In the genomic region with DNA sequence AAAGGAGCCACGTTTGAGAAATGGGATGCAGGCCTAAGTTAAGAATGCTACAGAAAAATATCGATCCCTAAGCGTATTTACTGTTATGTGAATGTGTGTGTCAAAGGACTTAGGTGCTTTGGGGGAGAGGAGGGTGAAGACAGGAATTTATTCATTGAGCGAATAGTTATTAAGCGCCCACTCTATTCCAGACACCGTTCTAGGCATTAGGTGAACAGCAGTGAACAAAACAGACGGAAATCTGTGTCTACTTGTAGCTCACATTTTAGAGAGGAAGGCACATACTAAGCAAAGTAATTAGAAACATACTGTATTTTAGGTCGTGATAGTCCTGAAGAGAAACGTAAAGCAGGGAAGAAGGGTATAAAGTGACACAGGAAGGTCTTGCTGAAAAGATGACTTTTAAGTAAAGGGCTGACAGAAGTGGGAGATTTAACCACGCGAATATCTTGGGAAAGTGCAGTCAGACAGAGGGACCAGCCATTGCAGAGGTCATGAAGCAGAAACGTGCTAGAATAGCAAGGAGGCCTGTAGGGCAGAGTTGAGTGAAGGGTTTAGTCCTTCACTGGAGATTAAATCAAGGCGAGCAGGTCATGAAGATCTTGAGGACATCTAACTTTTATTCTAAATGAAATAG, we compare ENCODE assay signal across 9 cellular contexts. TPM values are rescaled to one million over a fixed set of nuclear protein-coding genes. Genes with fewer than 3 reads are reported as not detected.
DNase-seq lines count a peak whose midpoint lies in the region; ATAC-seq, FAIRE-seq and TF ChIP-seq lines count a peak whose summit lies in the region.
"Had no signal": no experiment of that assay in that cellular context is flagged by ENCODE, and none has a peak within 500 bp of the region (broad histone marks: within the 10 kb centered on the region; RNA-seq: fewer than 3 reads in every experiment).

No MANE protein-coding gene starts in this region.

- H3K4me3 ChIP-seq in GM12865 (ENCODE audit: low read depth, low read length) = peak overlapping the region; percentile 100
- H3K4me3 ChIP-seq in astrocyte (ENCODE audit: insufficient read depth, low read depth, low read length) = peak overlapping the region; percentile 92
- H3K4me3 ChIP-seq in mesenchymal stem cell (ENCODE audit: insufficient read depth in 1 of 2, low read depth in 1 of 2, low read length in 2 of 2) = peak overlapping the region; percentile 76 to 99

- H2BK120ac ChIP-seq in mesenchymal stem cell (ENCODE audit: low read depth, low read length) = peak overlapping the region; percentile 71

- H3K9ac ChIP-seq in astrocyte (ENCODE audit: low read length) (peak overlapping the region; percentile 97), mesenchymal stem cell (ENCODE audit: low read length) (peak overlapping the region; percentile 99)

- H3K9me3 ChIP-seq in astrocyte (ENCODE audit: insufficient read depth, low read depth, low read length) (no peaks in the 10 kb centered on the region), mesenchymal stem cell (ENCODE audit: control insufficient read depth, low read length) (no peaks in the 10 kb centered on the region)

- peaks cover 20% of the 10 kb centered on the region for H3K4me1 Mint-ChIP-seq in astrocyte (ENCODE audit: low read depth, unreplicated experiment)
- peaks cover 51% of the 10 kb centered on the region for H3K4me1 Mint-ChIP-seq in activated T-cell treated with anti-CD3 and anti-CD28 coated beads, Interleukin-2, amount 50 U/mL, for 24 hours (ENCODE audit: low read depth)

- H4K8ac ChIP-seq in mesenchymal stem cell (ENCODE audit: low read length) = peak overlapping the region; percentile 84

- no peak overlapping the region for H3K27ac Mint-ChIP-seq in astrocyte (ENCODE audit: unreplicated experiment)
- no peak overlapping the region for H3K27ac Mint-ChIP-seq in activated T-cell treated with anti-CD3 and anti-CD28 coated beads, Interleukin-2, amount 50 U/mL, for 24 hours

- peaks cover 2% of the 10 kb centered on the region for H3K36me3 Mint-ChIP-seq in astrocyte (ENCODE audit: low read depth, unreplicated experiment)
- H3K36me3 Mint-ChIP-seq in activated T-cell treated with anti-CD3 and anti-CD28 coated beads, Interleukin-2, amount 50 U/mL, for 24 hours (ENCODE audit: low read depth) = peaks cover 44% of the 10 kb centered on the region

- no peaks in the 10 kb centered on the region for H3K9me3 Mint-ChIP-seq in astrocyte (ENCODE audit: unreplicated experiment)
- H3K9me3 Mint-ChIP-seq in activated T-cell treated with anti-CD3 and anti-CD28 coated beads, Interleukin-2, amount 50 U/mL, for 24 hours = no peaks in the 10 kb centered on the region

- TF ChIP-seq CTCF in GM12865 (IDR thresholded peaks at IDR 0.05; ENCODE audit: insufficient read depth, low read depth, low read length, missing control alignments) = no peak
- no peak for TF ChIP-seq CTCF in astrocyte (IDR thresholded peaks at IDR 0.05; ENCODE audit: insufficient read depth, low read depth, low read length)

- no peak overlapping the region for H2BK15ac ChIP-seq in mesenchymal stem cell (ENCODE audit: low read depth, poor library complexity, severe bottlenecking)

- no peak for FAIRE-seq in astrocyte (lab: Jason Lieb, UNC)

- H3K36me3 ChIP-seq in astrocyte (ENCODE audit: insufficient read depth, low read length) = no peaks in the 10 kb centered on the region
- peaks cover 2 to 9% of the 10 kb centered on the region in 2 experiments for H3K36me3 ChIP-seq in mesenchymal stem cell (ENCODE audit: control insufficient read depth in 1 of 2, insufficient read depth in 2 of 2, low read depth in 1 of 2, low read length in 2 of 2)

- DNase-seq in GM12865 (ENCODE audit: low read depth) (peak; percentile 8), astrocyte (ENCODE audit: low read depth) (no peak), mesenchymal stem cell (peak; percentile 41), NCI-H1048 (lab: John Stamatoyannopoulos, UW) (no peak), NCI-H2107 treated with DMSO at 0.1 percent for 48 hours (lab: John Stamatoyannopoulos, UW; ENCODE audit: unreplicated experiment) (no peak), DMS153 (lab: John Stamatoyannopoulos, UW) (no peak)
- DNase-seq in activated T-cell treated with anti-CD3 and anti-CD28 coated beads, Interleukin-2, amount 50 U/mL, for 24 hours = no peak

- no peaks in the 10 kb centered on the region for H4K20me1 ChIP-seq in astrocyte (ENCODE audit: insufficient read depth, low read length)

- 9% methylated on average over 13 of the region's 13 CpGs for WGBS in mesenchymal stem cell

- H3K27me3 ChIP-seq in astrocyte (ENCODE audit: insufficient read depth, low read length) = no peaks in the 10 kb centered on the region
- no peaks in the 10 kb centered on the region for H3K27me3 ChIP-seq in mesenchymal stem cell (ENCODE audit: control insufficient read depth in 1 of 2, insufficient read depth in 1 of 2, low read length in 2 of 2)

- peak overlapping the region; percentile 99 for H3K27ac ChIP-seq in astrocyte (ENCODE audit: low read depth, low read length)
- peak overlapping the region; percentile 87 for H3K27ac ChIP-seq in mesenchymal stem cell (ENCODE audit: low read length, poor library complexity, severe bottlenecking)

- no peak overlapping the region for H3K4me3 Mint-ChIP-seq in astrocyte (ENCODE audit: unreplicated experiment)
- no peak overlapping the region for H3K4me3 Mint-ChIP-seq in activated T-cell treated with anti-CD3 and anti-CD28 coated beads, Interleukin-2, amount 50 U/mL, for 24 hours

- H3K4me1 ChIP-seq in astrocyte (ENCODE audit: insufficient read depth, low read length) (peaks cover 25% of the 10 kb centered on the region), mesenchymal stem cell (ENCODE audit: control insufficient read depth, insufficient read depth, low read depth, low read length) (peaks cover 1% of the 10 kb centered on the region)

- H3K79me1 ChIP-seq in mesenchymal stem cell (replicated peaks; ENCODE audit: low read length, poor library complexity, severe bottlenecking) = peaks cover 2% of the 10 kb centered on the region

- peak overlapping the region; percentile 93 for H3K4me2 ChIP-seq in astrocyte (ENCODE audit: low read length)
- peak overlapping the region; percentile 90 for H3K4me2 ChIP-seq in mesenchymal stem cell (ENCODE audit: low read length, poor library complexity, severe bottlenecking)

- no peak overlapping the region for H2BK5ac ChIP-seq in mesenchymal stem cell (ENCODE audit: low read depth, low read length, poor library complexity, severe bottlenecking)

- no peak overlapping the region for H2AK5ac ChIP-seq in mesenchymal stem cell (ENCODE audit: low read length, severe bottlenecking)

- peak overlapping the region; percentile 72 for H2AFZ ChIP-seq in astrocyte (ENCODE audit: low read depth, low read length)
- peak overlapping the region; percentile 65 for H2AFZ ChIP-seq in mesenchymal stem cell (ENCODE audit: low read depth, low read length)

- H3K14ac ChIP-seq in mesenchymal stem cell (ENCODE audit: low read length in 2 of 2) = no peak overlapping the region

- H4K91ac ChIP-seq in mesenchymal stem cell (ENCODE audit: low read length) = peak overlapping the region; percentile 64

- ATAC-seq in HG03139 (IDR thresholded peaks at IDR 0.05; ENCODE audit: unreplicated experiment) = peak; percentile 3

- peaks cover 80% of the 10 kb centered on the region for H3K79me2 ChIP-seq in astrocyte (ENCODE audit: insufficient read depth, low read length)

- no peak overlapping the region for H3K23ac ChIP-seq in mesenchymal stem cell (ENCODE audit: low read length in 2 of 2)

- H3K4ac ChIP-seq in mesenchymal stem cell (ENCODE audit: low read depth in 1 of 2, low read length in 2 of 2) = peak overlapping the region; percentile 26 to 63

- H3K27me3 Mint-ChIP-seq in astrocyte (ENCODE audit: low read depth, unreplicated experiment) = no peaks in the 10 kb centered on the region
- H3K27me3 Mint-ChIP-seq in activated T-cell treated with anti-CD3 and anti-CD28 coated beads, Interleukin-2, amount 50 U/mL, for 24 hours = no peaks in the 10 kb centered on the region

- H3K18ac ChIP-seq in mesenchymal stem cell (ENCODE audit: low read depth in 1 of 2, low read length in 2 of 2) = peak overlapping the region; percentile 73 to 87

- no peak overlapping the region for H2BK12ac ChIP-seq in mesenchymal stem cell (ENCODE audit: low read length in 2 of 2)

RNA-seq across cellular contexts. Expression of a gene that starts 0.5 kb away (rescaled TPM):
- total RNA-seq in astrocyte = 46.8 and 53.4 TPM in 2 replicates
- polyA plus RNA-seq in mesenchymal stem cell (2013, experiment 1 of 2) = 90.8 TPM
- polyA plus RNA-seq in mesenchymal stem cell (2013, experiment 2 of 2) = 93.7 TPM

RNA-seq across cellular contexts. Expression of a gene that starts 0.9 kb away (rescaled TPM):
- total RNA-seq in astrocyte = 25.8 and 27.9 TPM in 2 replicates
- polyA plus RNA-seq in mesenchymal stem cell (2013, experiment 1 of 2) = 8.5 TPM
- polyA plus RNA-seq in mesenchymal stem cell (2013, experiment 2 of 2) = 7.4 TPM

RNA-seq across cellular contexts. Expression of a gene that starts 51.7 kb away (rescaled TPM):
- not detected in 2 replicates for total RNA-seq in astrocyte
- not detected for polyA plus RNA-seq in mesenchymal stem cell (2013, experiment 1 of 2)
- not detected for polyA plus RNA-seq in mesenchymal stem cell (2013, experiment 2 of 2)
- total RNA-seq: NCI-H460 had no signal

Comparison
In these comparisons a context has a peak if more than half of its experiments do, and no peak if none do; other contexts are left out.
1. DNase-seq: peak in GM12865 (single experiment) and mesenchymal stem cell (single experiment); none in astrocyte (single experiment), activated T-cell treated with anti-CD3 and anti-CD28 coated beads, Interleukin-2, amount 50 U/mL, for 24 hours (single experiment), NCI-H1048 (single experiment), NCI-H2107 treated with DMSO at 0.1 percent for 48 hours (single experiment) and DMS153 (single experiment).
2. Peak in every context shown above with its lines, with median percentiles within 50 percentile points of each other: H3K4me3 ChIP-seq.